Comparison of ENCODE assay signal across 9 cellular contexts in genomic region chr11:32864555-32864954, GRCh38. TPM values are rescaled to one million over a fixed set of nuclear protein-coding genes. Genes with fewer than 3 reads are reported as not detected.
"Had no signal": no experiment of that assay in that cellular context is flagged by ENCODE, and none has a peak within 500 bp of the region (broad histone marks: within the 10 kb centered on the region; RNA-seq: fewer than 3 reads in every experiment).

No MANE protein-coding gene starts in this region.

- H2AFZ ChIP-seq: GM23248, GM23338 had no signal

- H3K27ac ChIP-seq: GM23248 had no signal

- H3K27ac Mint-ChIP-seq: GM23338, HFFc6 had no signal

- H3K4me3 ChIP-seq: GM23248, GM23338, HAP-1 had no signal

- ATAC-seq: GM23338, HCT116 had no signal

- H3K4me3 Mint-ChIP-seq: GM23338, H9, HFFc6 had no signal

- H3K4me1 ChIP-seq: HAP-1 had no signal

- H3K4me1 Mint-ChIP-seq: GM23338, H9 had no signal

- H3K36me3 ChIP-seq: HAP-1 had no signal

- DNase-seq: GM23248, GOT3, H7, H9, HCEC 1CT, HFFc6 had no signal

RNA-seq across cellular contexts. Expression of gene PRRG4, which starts 34.8 kb away (rescaled TPM):
- total RNA-seq: GM23248, HFFc6 had no signal
